Comparison of ENCODE assay signal across 1 cellular context in the genomic region with DNA sequence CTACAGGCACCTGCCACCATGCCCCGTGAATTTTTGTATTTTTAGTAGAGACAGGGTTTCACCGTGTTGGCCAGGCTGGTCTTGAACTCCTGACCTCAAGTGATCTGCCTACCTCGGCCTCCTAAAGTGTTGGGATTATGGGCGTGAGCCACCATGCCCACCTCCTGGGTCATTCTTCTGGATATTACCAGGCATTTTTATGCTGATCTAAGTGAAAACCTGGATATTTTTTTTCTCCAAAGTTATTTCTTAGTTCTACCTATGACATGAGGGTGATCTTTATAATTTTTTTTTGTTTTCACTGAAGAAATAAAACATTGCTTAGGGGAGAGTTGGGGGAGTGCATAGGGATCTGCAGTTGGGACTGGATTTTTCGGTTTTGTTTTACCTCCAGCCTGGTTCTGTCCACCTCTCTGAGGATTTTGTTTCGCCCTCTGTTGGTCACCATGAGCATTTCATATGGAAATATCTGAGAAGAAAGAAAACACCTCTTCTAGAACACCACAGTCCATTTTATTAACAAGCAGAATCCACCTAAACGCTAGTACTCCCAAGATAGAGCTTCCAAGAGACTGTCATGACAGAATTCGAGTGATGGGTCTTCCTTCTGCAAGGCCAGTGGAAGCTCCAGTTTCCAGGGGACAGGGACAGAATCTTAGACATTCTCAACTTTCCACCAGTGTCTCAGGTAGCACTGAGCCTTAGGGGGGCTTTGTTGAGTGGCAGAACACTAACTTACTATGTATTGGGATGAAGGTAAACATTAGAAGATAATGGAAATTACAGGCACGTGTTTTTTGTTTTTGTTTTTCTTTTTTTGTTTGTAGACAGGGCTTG.
TF ChIP-seq lines count a peak whose summit lies in the region.

No MANE protein-coding gene starts in this region.

TF ChIP-seq in GM12878, 131 proteins besides CTCF, POLR2A, EP300 and RAD21:
- TF ChIP-seq SMC3 (IDR thresholded peaks at IDR 0.05; ENCODE audit: borderline replicate concordance, low read length) (peak; percentile 41; the same call in 1 of the 2 replicates), YY1 (IDR thresholded peaks at IDR 0.05; ENCODE audit: low read depth, low read length) (no peak)
